ENCODE assay signal across 13 cellular contexts in the genomic region with DNA sequence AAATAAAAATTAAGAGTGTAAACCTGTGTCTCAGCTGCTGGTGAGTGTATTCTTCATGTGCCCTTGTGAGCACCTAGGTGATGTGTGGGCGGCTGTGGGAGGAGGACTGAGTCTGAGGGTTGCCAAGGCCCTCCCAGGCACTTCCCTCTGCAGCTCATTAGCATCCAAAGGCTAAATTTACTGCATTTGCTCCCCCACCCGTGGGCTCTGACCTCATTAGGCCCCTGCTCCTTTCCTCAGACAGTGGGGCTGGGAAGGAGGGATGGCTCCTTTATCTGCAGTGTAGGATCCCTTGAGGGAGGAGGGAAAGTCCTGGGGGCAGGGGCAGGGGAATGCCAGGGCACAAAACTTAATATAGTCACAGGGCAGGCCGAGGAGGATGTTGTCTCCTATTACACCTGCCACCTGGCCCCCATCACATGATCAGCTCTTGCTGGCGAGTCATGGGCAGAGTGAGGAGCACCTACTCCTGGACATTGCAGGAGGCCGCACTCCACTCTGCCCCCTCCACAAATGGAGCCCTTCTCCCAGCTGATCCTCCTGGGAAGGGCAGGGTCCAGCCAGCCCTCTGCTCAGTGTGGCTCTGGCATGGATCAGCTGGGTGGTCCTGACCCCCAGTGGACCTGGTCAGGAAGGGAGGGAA.
DNase-seq lines count a peak whose midpoint lies in the region; ATAC-seq, FAIRE-seq and TF ChIP-seq lines count a peak whose summit lies in the region.
"Had no signal": no experiment of that assay in that cellular context is flagged by ENCODE, and none has a peak within 500 bp of the region (broad histone marks: within the 10 kb centered on the region; RNA-seq: fewer than 3 reads in every experiment).

No MANE protein-coding gene starts in this region.

- peaks cover 2 to 5% of the 10 kb centered on the region in 2 experiments; a peak in 3 of 5 replicates for H3K27me3 ChIP-seq in HepG2 (ENCODE audit: control insufficient read depth in 1 of 2, insufficient read depth in 2 of 2, low read length in 2 of 2)
- H3K27me3 ChIP-seq in right lobe of liver, result no peaks in the 10 kb centered on the region
- H3K27me3 ChIP-seq in cardiac muscle cell, result no peaks in the 10 kb centered on the region
- H3K27me3 ChIP-seq in H9 (ENCODE audit: insufficient read depth, low read length), result no peaks in the 10 kb centered on the region

- TF ChIP-seq EP300 in HepG2 (IDR thresholded peaks at IDR 0.05; ENCODE audit: low read depth in 2 of 2, low read length in 2 of 2) (no peak), HepG2 (CRISPR knock-in tag; IDR thresholded peaks at IDR 0.05; ENCODE audit: borderline replicate concordance) (no peak)

- H3K27me3 Mint-ChIP-seq in H9 (ENCODE audit: low read depth), result no peaks in the 10 kb centered on the region; the same call in none of the 2 replicates
- H3K27me3 Mint-ChIP-seq: activated CD8-positive, alpha-beta memory T cell treated with anti-CD3 and anti-CD28 coated beads, Interleukin-2, amount 10 ng/mL, durations not matched to agents 7 days and 5 days had no signal

- H2BK20ac ChIP-seq in H9 (ENCODE audit: low read depth, low read length, poor library complexity, severe bottlenecking), result no peak overlapping the region

- no peak for TF ChIP-seq RAD21 in HepG2 (CRISPR knock-in tag; IDR thresholded peaks at IDR 0.05)

- no peaks in the 10 kb centered on the region for H3K23me2 ChIP-seq in H9 (ENCODE audit: insufficient read length, low read depth, low read length, poor library complexity, severe bottlenecking)

- no peak overlapping the region for H3K27ac Mint-ChIP-seq in stimulated activated effector memory CD8-positive, alpha-beta T cell treated with anti-CD3 and anti-CD28 coated beads, Interleukin-12 subunit alpha, Interleukin-12 subunit beta, amount 100 ng/mL, for 72 hours
- no peak overlapping the region for H3K27ac Mint-ChIP-seq in H9
- H3K27ac Mint-ChIP-seq: activated CD8-positive, alpha-beta memory T cell treated with anti-CD3 and anti-CD28 coated beads, Interleukin-2, amount 10 ng/mL, durations not matched to agents 7 days and 5 days; CD8-positive, alpha-beta T cell had no signal

- WGBS in HepG2 (ENCODE audit: low lambda C conversion rate), result 20% methylated on average over 5 of the region's 5 CpGs
- 36% methylated on average over 3 of the region's 5 CpGs for WGBS in right lobe of liver (ENCODE audit: insufficient coverage, low coverage, low lambda C conversion rate, missing lambda C conversion rate)
- WGBS in H9 (ENCODE audit: extremely low coverage, insufficient read length, low lambda C conversion rate), result no CpG with 5 or more reads among the region's 5 CpGs

- TF ChIP-seq POLR2A in HepG2 (IDR thresholded peaks at IDR 0.05; ENCODE audit: insufficient read depth in 1 of 2, low read depth in 2 of 2, low read length in 2 of 2) (no peak), right lobe of liver (IDR thresholded peaks at IDR 0.05) (no peak)

- H2AK5ac ChIP-seq in H9 (ENCODE audit: insufficient read length, low read length), result no peak overlapping the region

- DNase-seq in HepG2 (ENCODE audit: low spot score) (no peak), right lobe of liver (no peak), NCI-H2029 treated with DMSO at 0.1 percent for 48 hours (lab: John Stamatoyannopoulos, UW) (peak; percentile 65), cardiac muscle cell (ENCODE audit: low read depth in 1 of 2, low spot score in 1 of 2) (no peak), H9 (no peak), HuH-7 (ENCODE audit: low spot score) (no peak)
- DNase-seq in stimulated activated effector memory CD8-positive, alpha-beta T cell treated with anti-CD3 and anti-CD28 coated beads, Interleukin-12 subunit alpha, Interleukin-12 subunit beta, amount 100 ng/mL, for 72 hours (ENCODE audit: low spot score in 2 of 2), result no peak
- DNase-seq: activated CD8-positive, alpha-beta memory T cell treated with anti-CD3 and anti-CD28 coated beads, Interleukin-2, amount 10 ng/mL, durations not matched to agents 7 days and 5 days; CD8-positive, alpha-beta T cell; NCI-H1048 had no signal

- H3K9ac ChIP-seq in HepG2 (ENCODE audit: insufficient read depth, low read depth, low read length), result no peak overlapping the region
- no peak overlapping the region for H3K9ac ChIP-seq in H9 (ENCODE audit: extremely low read depth, insufficient read length, low read length)

- H3K14ac ChIP-seq in H9 (ENCODE audit: insufficient read depth, low read length), result no peak overlapping the region; the same call in 1 of the 2 replicates

- H2BK5ac ChIP-seq in H9 (ENCODE audit: insufficient read length, low read length), result no peak overlapping the region

- H2BK120ac ChIP-seq in H9 (ENCODE audit: low read depth, low read length, poor library complexity, severe bottlenecking), result no peak overlapping the region

- TF ChIP-seq CTCF in HepG2 (CRISPR knock-in tag; IDR thresholded peaks at IDR 0.05) (peak; percentile 23; the same call in 1 of the 2 replicates), right lobe of liver (IDR thresholded peaks at IDR 0.05) (no peak), cardiac muscle cell (IDR thresholded peaks at IDR 0.05; ENCODE audit: low read depth, low read length) (no peak), H9 (conservative IDR thresholded peaks at IDR 0.05) (no peak)

- no peaks in the 10 kb centered on the region for H3K9me3 Mint-ChIP-seq in stimulated activated effector memory CD8-positive, alpha-beta T cell treated with anti-CD3 and anti-CD28 coated beads, Interleukin-12 subunit alpha, Interleukin-12 subunit beta, amount 100 ng/mL, for 72 hours
- peaks cover 3% of the 10 kb centered on the region in 2 experiments; a peak in 4 of 5 replicates for H3K9me3 Mint-ChIP-seq in H9
- H3K9me3 Mint-ChIP-seq: CD8-positive, alpha-beta T cell had no signal

- no peaks in the 10 kb centered on the region for H3K79me2 ChIP-seq in HepG2 (ENCODE audit: insufficient read depth, low read length)
- H3K79me2 ChIP-seq in H9 (ENCODE audit: insufficient read depth, low read length), result no peaks in the 10 kb centered on the region

- H3K4ac ChIP-seq in H9 (ENCODE audit: low read depth, low read length), result no peak overlapping the region

- H2BK12ac ChIP-seq in H9 (ENCODE audit: insufficient read length, low read depth, low read length), result no peak overlapping the region

- H3K4me1 ChIP-seq in HepG2 (ENCODE audit: insufficient read depth, low read length), result peaks cover 86% of the 10 kb centered on the region
- peaks cover 0 to 19% (median 9%) of the 10 kb centered on the region in 4 donors for H3K4me1 ChIP-seq in right lobe of liver
- peaks cover 36% of the 10 kb centered on the region for H3K4me1 ChIP-seq in cardiac muscle cell (ENCODE audit: low read depth)
- H3K4me1 ChIP-seq in H9 (ENCODE audit: insufficient read depth, low read length), result peaks cover 10% of the 10 kb centered on the region; the same call in 1 of the 2 replicates

- no peak overlapping the region for H2AFZ ChIP-seq in HepG2 (ENCODE audit: low read length)
- H2AFZ ChIP-seq in H9 (ENCODE audit: low read length), result no peak overlapping the region

- CTCF ChIA-PET in HepG2 (lab: Yijun Ruan, JAX; ENCODE audit: low intra/inter-chr PET ratio, low total read pairs), result no interaction called here

- H3K4me3 Mint-ChIP-seq in stimulated activated effector memory CD8-positive, alpha-beta T cell treated with anti-CD3 and anti-CD28 coated beads, Interleukin-12 subunit alpha, Interleukin-12 subunit beta, amount 100 ng/mL, for 72 hours, result no peak overlapping the region
- no peak overlapping the region for H3K4me3 Mint-ChIP-seq in H9
- H3K4me3 Mint-ChIP-seq: activated CD8-positive, alpha-beta memory T cell treated with anti-CD3 and anti-CD28 coated beads, Interleukin-2, amount 10 ng/mL, durations not matched to agents 7 days and 5 days; CD8-positive, alpha-beta T cell had no signal

- H4K5ac ChIP-seq in H9 (ENCODE audit: insufficient read length, low read depth, low read length), result no peak overlapping the region

- no peaks in the 10 kb centered on the region for H3K4me1 Mint-ChIP-seq in stimulated activated effector memory CD8-positive, alpha-beta T cell treated with anti-CD3 and anti-CD28 coated beads, Interleukin-12 subunit alpha, Interleukin-12 subunit beta, amount 100 ng/mL, for 72 hours
- H3K4me1 Mint-ChIP-seq in H9, result peaks cover 26 to 34% of the 10 kb centered on the region in 2 experiments
- H3K4me1 Mint-ChIP-seq: activated CD8-positive, alpha-beta memory T cell treated with anti-CD3 and anti-CD28 coated beads, Interleukin-2, amount 10 ng/mL, durations not matched to agents 7 days and 5 days had no signal

- intact Hi-C loops in HepG2 (cut with micrococcal nuclease; ENCODE audit: unreplicated experiment), result loop anchor here (5.0 kb wide), 1 partner anchor 48 kb away; no protein-coding TSS in a partner anchor
- intact Hi-C loops in right lobe of liver (cut with DNase I), result no loop called here

- no peak overlapping the region for H3K18ac ChIP-seq in H9 (ENCODE audit: insufficient read length, low read depth, low read length)

- POLR2A ChIA-PET in HepG2 (lab: Yijun Ruan, JAX), result no interaction called here

- H3K9me3 ChIP-seq in HepG2 (ENCODE audit: low read length) (no peaks in the 10 kb centered on the region), right lobe of liver (no peaks in the 10 kb centered on the region), cardiac muscle cell (ENCODE audit: low read depth) (no peaks in the 10 kb centered on the region), H9 (ENCODE audit: control insufficient read depth, low read depth, low read length) (no peaks in the 10 kb centered on the region)

- no peak overlapping the region for H4K91ac ChIP-seq in H9 (ENCODE audit: insufficient read length, low read depth, low read length)

- no TSS peak for BruUV-seq in HepG2 (replicated peaks; lab: Mats Ljungman, UMichigan)

- H3K79me1 ChIP-seq in H9 (ENCODE audit: insufficient read depth, low read depth, low read length, poor library complexity, severe bottlenecking), result no peaks in the 10 kb centered on the region

- no peak overlapping the region for H3K56ac ChIP-seq in H9 (ENCODE audit: insufficient read length, low read depth, low read length)

- no peak for FAIRE-seq in HepG2 (lab: Jason Lieb, UNC)
- FAIRE-seq: astrocyte, endometrium had no signal

- H4K20me1 ChIP-seq in HepG2 (ENCODE audit: insufficient read depth, low read length) (no peaks in the 10 kb centered on the region), H9 (ENCODE audit: control insufficient read depth, insufficient read depth, insufficient read length) (no peaks in the 10 kb centered on the region)

- no peaks in the 10 kb centered on the region for H3K36me3 Mint-ChIP-seq in stimulated activated effector memory CD8-positive, alpha-beta T cell treated with anti-CD3 and anti-CD28 coated beads, Interleukin-12 subunit alpha, Interleukin-12 subunit beta, amount 100 ng/mL, for 72 hours
- peaks cover 2 to 6% (median 3%) of the 10 kb centered on the region in 3 experiments; a peak in 5 of 7 replicates for H3K36me3 Mint-ChIP-seq in H9 (ENCODE audit: insufficient read depth in 1 of 3, low read depth in 3 of 3)
- H3K36me3 Mint-ChIP-seq: activated CD8-positive, alpha-beta memory T cell treated with anti-CD3 and anti-CD28 coated beads, Interleukin-2, amount 10 ng/mL, durations not matched to agents 7 days and 5 days; CD8-positive, alpha-beta T cell had no signal

- H2BK15ac ChIP-seq in H9 (ENCODE audit: low read depth, low read length), result no peak overlapping the region

- ATAC-seq in HepG2 (no peak), right lobe of liver (no peak), GM21786 (IDR thresholded peaks at IDR 0.05; ENCODE audit: unreplicated experiment) (no peak)
- peak; percentile 23 for ATAC-seq in stimulated activated effector memory CD8-positive, alpha-beta T cell treated with anti-CD3 and anti-CD28 coated beads, Interleukin-12 subunit alpha, Interleukin-12 subunit beta, amount 100 ng/mL, for 72 hours
- ATAC-seq: activated CD8-positive, alpha-beta memory T cell treated with anti-CD3 and anti-CD28 coated beads, Interleukin-2, amount 10 ng/mL, durations not matched to agents 7 days and 5 days; CD8-positive, alpha-beta T cell had no signal

- H3K4me3 ChIP-seq in HepG2 (replicated peaks in 1 of 3; ENCODE audit: insufficient read depth in 1 of 3, low read depth in 2 of 3, low read length in 3 of 3), result no peak overlapping the region
- no peak overlapping the region for H3K4me3 ChIP-seq in right lobe of liver
- no peak overlapping the region for H3K4me3 ChIP-seq in cardiac muscle cell

- no peak overlapping the region for H3T11ph ChIP-seq in H9 (ENCODE audit: low read length)

- H3K27ac ChIP-seq in HepG2 (ENCODE audit: extremely low read length, insufficient read depth, low read length), result no peak overlapping the region
- no peak overlapping the region for H3K27ac ChIP-seq in right lobe of liver
- H3K27ac ChIP-seq in cardiac muscle cell, result peak overlapping the region; percentile 17
- no peak overlapping the region for H3K27ac ChIP-seq in H9 (ENCODE audit: insufficient read length, low read depth, low read length)

- no peak overlapping the region for H3K23ac ChIP-seq in H9 (ENCODE audit: insufficient read length, low read depth, low read length)

- in situ Hi-C loops in HepG2 (cut with HindIII; ENCODE audit: extremely low pct_ligation_motif_present, low pct_unique_long_range_greater_than_20kb), result no loop called here

- no peak overlapping the region for H4K8ac ChIP-seq in H9 (replicated peaks; ENCODE audit: insufficient read length, low read depth, low read length)

- H3K36me3 ChIP-seq in HepG2 (replicated peaks in 1 of 2; ENCODE audit: control insufficient read depth in 1 of 2, insufficient read depth in 2 of 2, low read length in 2 of 2) (no peaks in the 10 kb centered on the region), right lobe of liver (no peaks in the 10 kb centered on the region), cardiac muscle cell (no peaks in the 10 kb centered on the region)

- H3K4me2 ChIP-seq in HepG2 (ENCODE audit: low read depth, low read length) (no peak overlapping the region), H9 (ENCODE audit: insufficient read depth, insufficient read length, low read length) (no peak overlapping the region)
